25 cellular contexts compared by ENCODE assay signal in the genomic region with DNA sequence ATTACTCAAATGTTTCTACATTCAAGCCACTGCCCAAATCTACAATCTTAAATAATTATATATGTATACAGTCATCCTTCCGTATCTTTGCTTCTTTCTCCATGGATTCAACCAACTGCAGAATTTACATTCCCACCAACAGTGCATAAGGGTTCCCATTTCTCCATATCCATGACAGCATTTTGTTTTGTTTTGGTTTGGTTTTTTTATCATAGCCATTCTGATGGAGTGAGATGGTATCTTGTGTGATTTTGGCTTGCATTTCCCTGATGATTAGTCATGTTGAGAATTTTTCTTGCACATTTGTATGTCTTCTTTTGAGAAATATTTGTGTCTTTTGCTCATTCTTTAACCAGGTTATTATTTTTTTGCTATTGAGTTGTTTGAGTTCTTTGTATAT.
"Had no signal": no experiment of that assay in that cellular context is flagged by ENCODE, and none has a peak within 500 bp of the region (broad histone marks: within the 10 kb centered on the region; RNA-seq: fewer than 3 reads in every experiment).

No MANE protein-coding gene starts in this region.

- H3K36me3 Mint-ChIP-seq: activated CD4-positive, alpha-beta memory T cell treated with anti-CD3 and anti-CD28 coated beads for 36 hours; activated naive CD4-positive, alpha-beta T cell treated with anti-CD3 and anti-CD28 coated beads, Interleukin-2, amount 50 U/mL, for 72 hours had no signal

- H3K9ac ChIP-seq: SK-N-SH had no signal

- H3K27ac ChIP-seq: ascending aorta, brain microvascular endothelial cell, VCaP had no signal

- H3K27me3 ChIP-seq: ascending aorta, brain microvascular endothelial cell, MG63 had no signal

- H3K4me1 Mint-ChIP-seq: activated CD4-positive, alpha-beta T cell treated with anti-CD3 and anti-CD28 coated beads, Interleukin-2, amount 10 ng/mL, durations not matched to agents 7 days and 5 days; activated naive CD8-positive, alpha-beta T cell treated with anti-CD3 and anti-CD28 coated beads, Interleukin-2, amount 50 U/mL, for 24 hours had no signal

- H3K9me2 ChIP-seq: SK-N-SH had no signal

- H3K4me3 ChIP-seq: ascending aorta, MG63 had no signal

- H3K4me3 Mint-ChIP-seq: activated CD4-positive, alpha-beta memory T cell treated with anti-CD3 and anti-CD28 coated beads for 36 hours; activated CD4-positive, alpha-beta T cell treated with anti-CD3 and anti-CD28 coated beads, Interleukin-2, amount 10 ng/mL, durations not matched to agents 7 days and 5 days; activated naive CD8-positive, alpha-beta T cell treated with anti-CD3 and anti-CD28 coated beads, Interleukin-2, amount 50 U/mL, for 24 hours; activated T-cell treated with anti-CD3 and anti-CD28 coated beads, Interleukin-2, amount 50 U/mL, for 4 hours had no signal

- H3K27ac Mint-ChIP-seq: activated CD4-positive, alpha-beta memory T cell treated with anti-CD3 and anti-CD28 coated beads for 36 hours; activated CD4-positive, alpha-beta T cell treated with anti-CD3 and anti-CD28 coated beads, Interleukin-2, amount 10 ng/mL, durations not matched to agents 7 days and 5 days; activated naive CD4-positive, alpha-beta T cell treated with anti-CD3 and anti-CD28 coated beads, Interleukin-2, amount 50 U/mL, for 72 hours; activated naive CD8-positive, alpha-beta T cell treated with anti-CD3 and anti-CD28 coated beads, Interleukin-2, amount 50 U/mL, for 24 hours had no signal

- H3K4me2 ChIP-seq: SK-N-SH had no signal

- DNase-seq: activated CD4-positive, alpha-beta memory T cell treated with anti-CD3 and anti-CD28 coated beads for 36 hours; activated CD4-positive, alpha-beta T cell treated with anti-CD3 and anti-CD28 coated beads, Interleukin-2, amount 10 ng/mL, durations not matched to agents 7 days and 5 days; activated CD4-positive, CD25-positive, alpha-beta regulatory T cell; activated CD8-positive, alpha-beta memory T cell treated with anti-CD3 and anti-CD28 coated beads for 24 hours; activated effector memory CD4-positive, alpha-beta T cell treated with anti-CD3 and anti-CD28 coated beads, Interleukin-2, amount 50 U/mL, for 16 hours; activated naive CD4-positive, alpha-beta T cell treated with Interleukin-2 at 50 U/mL for 16 hours; activated naive CD8-positive, alpha-beta T cell treated with anti-CD3 and anti-CD28 coated beads, Interleukin-2, amount 50 U/mL, for 24 hours; activated T-cell treated with anti-CD3 and anti-CD28 coated beads, Interleukin-2, amount 50 U/mL, for 4 hours; amniotic stem cell; brain microvascular endothelial cell; cerebellar nuclear complex; MG63; MV-4-11; NCI-H1092 treated with DMSO at 0.1 percent for 48 hours; NCI-H1417 treated with DMSO at 0.1 percent for 48 hours; NCI-H1694 treated with DMSO at 0.1 percent for 48 hours; NCI-H2029 treated with DMSO at 0.1 percent for 48 hours; NCI-H510A treated with DMSO at 0.1 percent for 48 hours; NCI-H69; RPMI8226; SK-N-SH; T-helper 1 cell had no signal

- H3K27me3 Mint-ChIP-seq: activated CD4-positive, alpha-beta memory T cell treated with anti-CD3 and anti-CD28 coated beads for 36 hours; activated CD4-positive, alpha-beta T cell treated with anti-CD3 and anti-CD28 coated beads, Interleukin-2, amount 10 ng/mL, durations not matched to agents 7 days and 5 days; activated naive CD8-positive, alpha-beta T cell treated with anti-CD3 and anti-CD28 coated beads, Interleukin-2, amount 50 U/mL, for 24 hours had no signal

- H3K4me1 ChIP-seq: ascending aorta had no signal

- H3K36me3 ChIP-seq: ascending aorta, brain microvascular endothelial cell, MG63 had no signal
